ENCODE assay signal across 10 cellular contexts in the genomic region with DNA sequence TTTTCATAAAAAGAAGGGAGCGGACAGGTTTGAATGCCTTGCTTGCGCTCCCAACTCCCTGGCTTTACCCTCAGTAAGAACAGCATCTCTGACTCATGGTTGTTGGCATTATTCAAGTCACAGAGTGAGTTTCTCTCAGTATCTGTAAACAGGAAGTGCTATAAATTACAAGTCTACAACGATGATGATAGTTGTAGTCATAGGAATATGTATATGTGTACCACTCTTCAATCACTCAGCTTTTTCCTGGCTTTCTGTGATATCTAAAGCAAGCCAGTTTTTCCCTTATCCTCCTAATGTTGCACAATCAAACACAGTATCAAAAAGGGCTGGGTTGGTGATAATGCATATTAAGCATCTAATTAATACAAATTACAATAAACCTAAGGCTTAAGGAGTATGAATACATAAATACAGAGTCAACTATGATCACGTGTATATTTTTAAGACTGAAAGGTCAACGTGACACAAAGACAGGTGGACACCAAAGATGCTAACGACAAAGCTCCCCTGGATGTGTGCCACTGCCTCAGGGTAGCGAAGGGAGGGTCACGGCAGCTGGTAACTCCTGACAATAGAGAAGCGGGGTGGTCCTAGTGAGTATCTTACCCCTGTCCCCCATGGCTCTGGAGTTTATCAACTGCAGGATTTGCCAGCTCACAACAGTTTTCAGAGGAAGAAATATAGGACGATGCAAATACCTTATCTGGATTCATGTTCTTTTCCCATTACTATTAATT.
A peak's percentile ranks its signal among the peaks of the same experiment; 100 is the strongest.
DNase-seq lines count a peak whose midpoint lies in the region; ATAC-seq and TF ChIP-seq lines count a peak whose summit lies in the region.
"Had no signal": no experiment of that assay in that cellular context is flagged by ENCODE, and none has a peak within 500 bp of the region (broad histone marks: within the 10 kb centered on the region; RNA-seq: fewer than 3 reads in every experiment).

No MANE protein-coding gene starts in this region.

- peak overlapping the region; percentile 68 for H3K27ac ChIP-seq in PC-9
- H3K27ac ChIP-seq in epithelial cell of prostate: no peak overlapping the region

- POLR2A ChIA-PET in PC-9 (lab: Charles Lee; ENCODE audit: unreplicated experiment): no interaction called here

- no peaks in the 10 kb centered on the region for H3K9me3 ChIP-seq in PC-9 (ENCODE audit: insufficient read depth, low read depth)

- no peaks in the 10 kb centered on the region for H3K9me2 ChIP-seq in PC-9 (ENCODE audit: insufficient read depth)

- H3K27me3 ChIP-seq in PC-9 (ENCODE audit: insufficient read depth, low read depth): no peaks in the 10 kb centered on the region

- H4K20me1 ChIP-seq in PC-9 (ENCODE audit: insufficient read depth): no peaks in the 10 kb centered on the region

- peaks cover 26% of the 10 kb centered on the region for H3K4me1 ChIP-seq in PC-9 (replicated peaks; ENCODE audit: insufficient read depth)

- intact Hi-C loops in PC-9 (cut with micrococcal nuclease; ENCODE audit: unreplicated experiment): no loop called here

- CTCF ChIA-PET in PC-9 (lab: Charles Lee): no interaction called here

- H3K4me2 ChIP-seq in PC-9: peak overlapping the region; percentile 46

- TF ChIP-seq CTCF in PC-9 (conservative IDR thresholded peaks at IDR 0.05): no peak

- BruUV-seq in PC-9 (replicated peaks; lab: Mats Ljungman, UMichigan): no TSS peak

- 0 out of 2 replicates have a peak, but pooled peaks cover 8% of the 10 kb centered on the region for H3F3A ChIP-seq in PC-9 (ENCODE audit: insufficient read depth, low read depth)

- DNase-seq in activated CD4-positive, CD25-positive, alpha-beta regulatory T cell treated with anti-CD3 and anti-CD28 coated beads, Interleukin-2, amount 50 U/mL, for 72 hours: no peak
- peak in 1 of 2 experiments; percentile 77 for DNase-seq in PC-9
- DNase-seq in epithelial cell of prostate (ENCODE audit: low read depth, low spot score): peak; percentile 44
- peak; percentile 17 for DNase-seq in skeletal muscle cell (ENCODE audit: low read depth)
- no peak for DNase-seq in activated CD4-positive, alpha-beta T cell treated with anti-CD3 and anti-CD28 coated beads, Interleukin-2, amount 50 U/mL, for 48 hours
- DNase-seq: H9, NCI-H774 had no signal

- no peak overlapping the region for H2AFZ ChIP-seq in PC-9

- H3K36me3 ChIP-seq in PC-9 (ENCODE audit: low read depth): no peaks in the 10 kb centered on the region

- no peaks in the 10 kb centered on the region for H3K79me2 ChIP-seq in PC-9 (ENCODE audit: low read depth)

- ATAC-seq in activated CD4-positive, CD25-positive, alpha-beta regulatory T cell treated with anti-CD3 and anti-CD28 coated beads, Interleukin-2, amount 50 U/mL, for 24 hours: peak; percentile 46 to 73
- ATAC-seq in HG03159 (IDR thresholded peaks at IDR 0.05; ENCODE audit: unreplicated experiment) (no peak), GM21723 (IDR thresholded peaks at IDR 0.05; ENCODE audit: unreplicated experiment) (no peak)

- H3K4me3 ChIP-seq in PC-9: no peak overlapping the region
- no peak overlapping the region for H3K4me3 ChIP-seq in skeletal muscle cell (ENCODE audit: low read depth, low read length)

Comparison
In these comparisons a context has a peak if more than half of its experiments do, and no peak if none do; other contexts are left out.
1. ATAC-seq: peak in activated CD4-positive, CD25-positive, alpha-beta regulatory T cell treated with anti-CD3 and anti-CD28 coated beads, Interleukin-2, amount 50 U/mL, for 24 hours (2 of 2); none in HG03159 (single experiment) and GM21723 (single experiment).
2. DNase-seq: peak in epithelial cell of prostate (single experiment) and skeletal muscle cell (single experiment); none in activated CD4-positive, CD25-positive, alpha-beta regulatory T cell treated with anti-CD3 and anti-CD28 coated beads, Interleukin-2, amount 50 U/mL, for 72 hours (single experiment) and activated CD4-positive, alpha-beta T cell treated with anti-CD3 and anti-CD28 coated beads, Interleukin-2, amount 50 U/mL, for 48 hours (0 of 2).